Comparison of ENCODE assay signal across 8 cellular contexts in genomic region chr6:137076277-137077068, GRCh38. TPM values are rescaled to one million over a fixed set of nuclear protein-coding genes. Genes with fewer than 3 reads are reported as not detected.
DNase-seq lines count a peak whose midpoint lies in the region; ATAC-seq and TF ChIP-seq lines count a peak whose summit lies in the region.

No MANE protein-coding gene starts in this region.

- H3K4me3 ChIP-seq in OCI-LY1 (ENCODE audit: low read depth, low read length, poor library complexity, severe bottlenecking), result no peak overlapping the region
- H3K4me3 ChIP-seq in fibroblast of the aortic adventitia (ENCODE audit: low read depth, low read length), result no peak overlapping the region
- no peak overlapping the region for H3K4me3 ChIP-seq in tibial artery

- TF ChIP-seq CTCF in OCI-LY1 (IDR thresholded peaks at IDR 0.05; ENCODE audit: low read length) (peak; percentile 85), fibroblast of the aortic adventitia (IDR thresholded peaks at IDR 0.05; ENCODE audit: insufficient read depth, low read length) (peak; percentile 72), tibial artery (IDR thresholded peaks at IDR 0.05) (peak; percentile 42 to 44)

- H3K9ac ChIP-seq in OCI-LY1 (ENCODE audit: low read length), result no peak overlapping the region

- no peaks in the 10 kb centered on the region for H3K27me3 ChIP-seq in OCI-LY1 (ENCODE audit: insufficient read depth, low read length)
- peaks cover 0 to 3% of the 10 kb centered on the region in 2 donors for H3K27me3 ChIP-seq in tibial artery

- H4K20me1 ChIP-seq in OCI-LY1 (ENCODE audit: insufficient read depth, low read length), result no peaks in the 10 kb centered on the region

- H3K9me3 ChIP-seq in OCI-LY1 (ENCODE audit: low read length), result no peaks in the 10 kb centered on the region
- no peaks in the 10 kb centered on the region for H3K9me3 ChIP-seq in tibial artery

- H3K9me2 ChIP-seq in OCI-LY1 (ENCODE audit: low read depth, low read length), result no peaks in the 10 kb centered on the region

- no peak overlapping the region for H3K4me2 ChIP-seq in OCI-LY1 (ENCODE audit: low read length)

- H3K79me2 ChIP-seq in OCI-LY1 (ENCODE audit: insufficient read depth, low read length), result no peaks in the 10 kb centered on the region

- peak; percentile 100 for ATAC-seq in GM21786 (IDR thresholded peaks at IDR 0.05; ENCODE audit: unreplicated experiment)

- H3K27ac ChIP-seq in OCI-LY1 (ENCODE audit: low read depth, low read length, poor library complexity, severe bottlenecking) (no peak overlapping the region), tibial artery (no peak overlapping the region)

- no peaks in the 10 kb centered on the region for H3K36me3 ChIP-seq in OCI-LY1 (ENCODE audit: insufficient read depth, low read length)
- H3K36me3 ChIP-seq in tibial artery, result no peaks in the 10 kb centered on the region

- no peak overlapping the region for H2AFZ ChIP-seq in OCI-LY1 (ENCODE audit: low read length)

- intact Hi-C loops in tibial artery (cut with DNase I; ENCODE audit: low total_unique reads), result no loop called here

- DNase-seq in ELR (ENCODE audit: low read depth) (peak; percentile 66), KBM-7 (peak; percentile 86), fibroblast of the aortic adventitia (ENCODE audit: low read depth) (peak; percentile 63), non-pigmented ciliary epithelial cell (ENCODE audit: low read depth) (peak; percentile 10), tibial artery (peak; percentile 66 to 75)
- DNase-seq in activated T-cell treated with anti-CD3 and anti-CD28 coated beads, Interleukin-2, amount 50 U/mL, for 1 hour, result peak; percentile 46

- H3K4me1 ChIP-seq in OCI-LY1 (ENCODE audit: insufficient read depth, low read length, severe bottlenecking), result no peaks in the 10 kb centered on the region
- no peaks in the 10 kb centered on the region for H3K4me1 ChIP-seq in tibial artery

- H3F3A ChIP-seq in OCI-LY1 (ENCODE audit: insufficient read depth, low read length), result no peaks in the 10 kb centered on the region

- in situ Hi-C loops in KBM-7 (cut with MboI; ENCODE audit: low pct_unique_long_range_greater_than_20kb, low sequenced_read_pairs), result loop anchor here (25.0 kb wide), 1 partner anchor 561 kb away; no protein-coding TSS in a partner anchor

RNA-seq across cellular contexts. Expression of gene IL20RA, which starts 31.7 kb away (rescaled TPM):
- 0.18 and 0.90 TPM in 2 replicates for total RNA-seq in fibroblast of the aortic adventitia (ENCODE audit: low replicate concordance)

Comparison
In these comparisons a context has a peak if more than half of its experiments do, and no peak if none do; other contexts are left out.
1. DNase-seq: peak in every context shown above with its lines; median percentile 86 in KBM-7; 70 in tibial artery; 66 in ELR; 63 in fibroblast of the aortic adventitia; 46 in activated T-cell treated with anti-CD3 and anti-CD28 coated beads, Interleukin-2, amount 50 U/mL, for 1 hour; 10 in non-pigmented ciliary epithelial cell.